ENCODE assay signal across 9 cellular contexts in the genomic region with DNA sequence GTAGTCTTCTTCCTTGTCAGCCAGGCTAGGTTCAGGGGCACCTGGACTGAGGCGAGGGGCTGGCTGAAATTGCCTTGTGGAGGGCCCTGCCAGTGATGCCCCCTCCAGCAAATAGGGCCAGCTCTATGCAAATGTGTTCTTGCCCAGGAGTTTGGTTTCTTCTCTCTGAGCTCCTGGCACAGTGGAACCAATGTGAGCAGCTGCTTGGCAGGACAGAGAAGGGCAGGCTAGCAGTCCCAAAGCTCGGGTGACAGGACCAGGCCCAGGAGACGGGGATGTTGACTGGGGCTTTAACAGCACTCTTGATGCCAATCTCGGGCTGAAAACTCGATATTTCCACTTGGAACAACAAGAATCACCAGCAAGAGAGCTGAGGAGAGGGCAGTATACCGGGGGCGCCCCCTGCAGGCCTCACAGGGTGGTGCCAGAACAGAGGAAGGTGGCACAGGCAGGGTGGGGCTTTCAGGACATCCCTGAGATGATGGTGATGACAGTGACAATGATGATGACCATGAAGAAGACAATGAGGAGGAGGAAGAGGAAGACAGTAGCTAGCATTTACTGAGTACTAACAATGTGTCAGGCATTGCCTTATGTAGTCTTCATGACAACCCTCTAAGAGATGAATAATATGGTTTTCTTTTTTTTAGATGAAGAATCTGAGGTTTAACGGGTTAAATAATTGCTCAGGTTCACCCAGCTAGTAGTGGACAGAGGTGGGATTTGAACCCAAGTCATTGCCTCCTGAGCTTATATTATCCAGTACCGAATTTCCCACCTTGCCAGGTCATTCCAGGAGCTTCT. TPM values are rescaled to one million over a fixed set of nuclear protein-coding genes. Genes with fewer than 3 reads are reported as not detected.
DNase-seq lines count a peak whose midpoint lies in the region; ATAC-seq and TF ChIP-seq lines count a peak whose summit lies in the region.
"Had no signal": no experiment of that assay in that cellular context is flagged by ENCODE, and none has a peak within 500 bp of the region (broad histone marks: within the 10 kb centered on the region; RNA-seq: fewer than 3 reads in every experiment).

No MANE protein-coding gene starts in this region.

- intact Hi-C loops in CD14-positive monocyte (cut with micrococcal nuclease) = no loop called here

- H3K27me3 Mint-ChIP-seq in CD14-positive monocyte (ENCODE audit: low read depth in 3 of 3) = peaks cover 23 to 40% (median 31%) of the 10 kb centered on the region in 3 donors
- H3K27me3 Mint-ChIP-seq in mesothelial cell of epicardium (ENCODE audit: low read depth) = peaks cover 79% of the 10 kb centered on the region

- no peaks in the 10 kb centered on the region for H3K27me3 ChIP-seq in thoracic aorta (replicated peaks; ENCODE audit: insufficient read depth)

- TF ChIP-seq CTCF in CD14-positive monocyte (IDR thresholded peaks at IDR 0.05) (peak; percentile 96), LNCAP (IDR thresholded peaks at IDR 0.05) (peak; percentile 98), WI38 (IDR thresholded peaks at IDR 0.05; ENCODE audit: low read depth, low read length) (peak; percentile 86), choroid plexus epithelial cell (conservative IDR thresholded peaks at IDR 0.05; ENCODE audit: low read depth, low read length) (peak; percentile 88), mesothelial cell of epicardium (IDR thresholded peaks at IDR 0.05; ENCODE audit: unreplicated experiment) (peak; percentile 51), thoracic aorta (IDR thresholded peaks at IDR 0.05) (peak; percentile 64)

- H3K9me3 Mint-ChIP-seq in CD14-positive monocyte (no peaks in the 10 kb centered on the region), mesothelial cell of epicardium (no peaks in the 10 kb centered on the region)

- H3K4me1 ChIP-seq in thoracic aorta (ENCODE audit: control insufficient read depth in 1 of 2, low read depth in 2 of 2) = peaks cover 0 to 10% of the 10 kb centered on the region in 2 donors

- H3K36me3 Mint-ChIP-seq in CD14-positive monocyte (no peaks in the 10 kb centered on the region), mesothelial cell of epicardium (no peaks in the 10 kb centered on the region)

- DNase-seq in CD14-positive monocyte (ENCODE audit: low spot score) = no peak
- DNase-seq in choroid plexus epithelial cell (ENCODE audit: low read depth) = peak; percentile 45
- DNase-seq in mesothelial cell of epicardium (ENCODE audit: low spot score in 2 of 2, unreplicated experiment in 2 of 2) = no peak
- no peak for DNase-seq in thoracic aorta (ENCODE audit: low spot score)
- DNase-seq in NCI-H2029 treated with DMSO at 0.1 percent for 48 hours (lab: John Stamatoyannopoulos, UW) = no peak

- H3K27ac Mint-ChIP-seq in CD14-positive monocyte (peak overlapping the region in 1 of 7 donors; percentile 21), mesothelial cell of epicardium (no peak overlapping the region)

- no peaks in the 10 kb centered on the region for H3K9me3 ChIP-seq in thoracic aorta

- H3K4me1 Mint-ChIP-seq in CD14-positive monocyte (peaks cover 39% of the 10 kb centered on the region), mesothelial cell of epicardium (no peaks in the 10 kb centered on the region)

- ATAC-seq in GM19324 (IDR thresholded peaks at IDR 0.05; ENCODE audit: low FRiP score, unreplicated experiment) = peak; percentile 49
- ATAC-seq in thoracic aorta (ENCODE audit: insufficient number of reproducible peaks, low FRiP score, low read depth) = no peak

- no peaks in the 10 kb centered on the region for H3K36me3 ChIP-seq in thoracic aorta

- H3K4me3 ChIP-seq in WI38 (ENCODE audit: low read depth, low read length) (no peak overlapping the region), choroid plexus epithelial cell (ENCODE audit: low read depth, low read length) (no peak overlapping the region), thoracic aorta (no peak overlapping the region)

- H3K27ac ChIP-seq in thoracic aorta = no peak overlapping the region

- no peak overlapping the region for H3K4me3 Mint-ChIP-seq in CD14-positive monocyte
- H3K4me3 Mint-ChIP-seq in mesothelial cell of epicardium = no peak overlapping the region

RNA-seq across cellular contexts. Expression of a gene that starts 2.7 kb away (rescaled TPM):
- not detected for polyA plus RNA-seq in CD14-positive monocyte
- total RNA-seq in mesothelial cell of epicardium (0.07 to 0.09 TPM in 2 of 3 replicates, not detected in the other), thoracic aorta (under 1 TPM in 1 of 2 donors, not detected in 1; 0.95 TPM)
- total RNA-seq: pulmonary artery endothelial cell had no signal

RNA-seq across cellular contexts. Expression of a gene that starts 8.6 kb away (rescaled TPM):
- polyA plus RNA-seq in CD14-positive monocyte = not detected
- total RNA-seq in mesothelial cell of epicardium = 0.14 to 0.27 TPM (median 0.22 TPM) in 3 replicates
- not detected for total RNA-seq in thoracic aorta
- total RNA-seq: pulmonary artery endothelial cell had no signal

RNA-seq across cellular contexts. Expression of a gene that starts 19.8 kb away (rescaled TPM):
- polyA plus RNA-seq in CD14-positive monocyte = 10 to 100 TPM in 1 of 2 donors, 1 to 10 TPM in 1; 9.6 to 10.8 TPM
- total RNA-seq in mesothelial cell of epicardium (32.3 to 36.3 TPM (median 33.2 TPM) in 3 replicates), thoracic aorta (10 to 100 TPM; 29.6 to 40.8 TPM)

RNA-seq across cellular contexts. Expression of a gene that starts 37.0 kb away (rescaled TPM):
- not detected for polyA plus RNA-seq in CD14-positive monocyte
- total RNA-seq in mesothelial cell of epicardium = 0.54 to 0.76 TPM (median 0.64 TPM) in 3 replicates
- 100 to 1,000 TPM in 1 of 2 donors, 10 to 100 TPM in 1; 86.0 to 146 TPM for total RNA-seq in thoracic aorta
- total RNA-seq: pulmonary artery endothelial cell had no signal

RNA-seq across cellular contexts. Expression of a gene that starts 46.8 kb away (rescaled TPM):
- polyA plus RNA-seq in CD14-positive monocyte = 1 to 10 TPM; 3.7 to 4.2 TPM
- 17.0 to 17.9 TPM (median 17.3 TPM) in 3 replicates for total RNA-seq in mesothelial cell of epicardium
- 1 to 10 TPM; 5.0 to 6.8 TPM for total RNA-seq in thoracic aorta
